ENCODE assay signal across 24 cellular contexts in the genomic region with DNA sequence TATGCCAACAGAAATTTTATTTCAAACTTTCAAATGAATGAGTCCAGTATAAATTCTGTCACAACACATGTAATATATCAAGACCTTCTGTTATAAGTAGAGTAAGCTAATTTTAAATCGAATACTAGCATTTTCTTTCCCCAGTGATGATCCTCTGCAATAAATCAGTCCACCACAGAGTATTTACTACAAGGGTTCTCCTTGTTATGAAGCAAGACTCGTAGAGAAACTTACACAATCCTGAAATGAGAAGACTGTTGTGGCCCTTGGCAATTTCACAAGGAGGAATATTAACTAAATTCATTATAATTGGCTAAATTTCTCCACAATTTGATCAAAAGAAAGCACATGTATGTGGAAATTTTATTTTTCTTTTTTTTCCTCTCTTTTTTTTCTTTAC.
"Had no signal": no experiment of that assay in that cellular context is flagged by ENCODE, and none has a peak within 500 bp of the region (broad histone marks: within the 10 kb centered on the region; RNA-seq: fewer than 3 reads in every experiment).

No MANE protein-coding gene starts in this region.

- H3K4me3 ChIP-seq: colonic mucosa, dorsolateral prefrontal cortex, esophagus muscularis mucosa, hepatocyte, lower lobe of right lung, stomach, suprapubic skin, transverse colon, uterus had no signal

- H3K36me3 ChIP-seq: colonic mucosa, esophagus muscularis mucosa, lower lobe of right lung, stomach, suprapubic skin, transverse colon, uterus had no signal

- H3K27me3 ChIP-seq: colonic mucosa, dorsolateral prefrontal cortex, esophagus muscularis mucosa, hepatocyte, stomach, suprapubic skin, transverse colon, uterus had no signal

- H3K9me3 ChIP-seq: colonic mucosa, esophagus muscularis mucosa, lower lobe of right lung, stomach, suprapubic skin, transverse colon, uterus had no signal

- ATAC-seq: activated T-cell treated with anti-CD3 and anti-CD28 coated beads, Interleukin-2, amount 50 U/mL, for 4 hours; left lobe of liver; lower lobe of right lung; naive thymus-derived CD4-positive, alpha-beta T cell; sciatic nerve; stimulated activated memory B cell treated with anti-CD40 and anti-IgM and Interleukin-4, amounts not matched to agents 10 μg/mL and 1 μg/mL and 100 μg/mL, for 72 hours had no signal

- DNase-seq: activated CD4-positive, alpha-beta T cell treated with anti-CD3 and anti-CD28 coated beads for 4 hours; activated CD4-positive, alpha-beta T cell treated with anti-CD3 and anti-CD28 coated beads, Interleukin-2, amount 50 U/mL, for 48 hours; activated CD4-positive, CD25-positive, alpha-beta regulatory T cell; activated CD8-positive, alpha-beta memory T cell treated with anti-CD3 and anti-CD28 coated beads, Interleukin-2, amount 50 U/mL, for 48 hours; activated naive CD4-positive, alpha-beta T cell; activated T-cell treated with anti-CD3 and anti-CD28 coated beads, Interleukin-2, amount 50 U/mL, for 4 hours; amniotic stem cell; colonic mucosa; dorsolateral prefrontal cortex; immature natural killer cell; lower lobe of right lung; naive thymus-derived CD4-positive, alpha-beta T cell; occipital lobe; small intestine; stimulated activated CD4-positive, alpha-beta T cell treated with anti-CD3 and anti-CD28 coated beads, Interleukin-2, amount 100 ng/mL, for 24 hours; stomach; transverse colon; uterus had no signal

- H3K27ac ChIP-seq: colonic mucosa, dorsolateral prefrontal cortex, esophagus muscularis mucosa, hepatocyte, lower lobe of right lung, stomach, suprapubic skin, transverse colon, uterus had no signal

- H3K4me1 ChIP-seq: colonic mucosa, esophagus muscularis mucosa, lower lobe of right lung, stomach, suprapubic skin, transverse colon, uterus had no signal
